9 cellular contexts compared by ENCODE assay signal in genomic region chr9:114804504-114804903, GRCh38. TPM values are rescaled to one million over a fixed set of nuclear protein-coding genes. Genes with fewer than 3 reads are reported as not detected.
DNase-seq lines count a peak whose midpoint lies in the region; ATAC-seq, FAIRE-seq and TF ChIP-seq lines count a peak whose summit lies in the region.
"Had no signal": no experiment of that assay in that cellular context is flagged by ENCODE, and none has a peak within 500 bp of the region (broad histone marks: within the 10 kb centered on the region; RNA-seq: fewer than 3 reads in every experiment).

No MANE protein-coding gene starts in this region.

- intact Hi-C loops in Panc1 (cut with micrococcal nuclease; ENCODE audit: unreplicated experiment) = no loop called here

- H3K4me3 Mint-ChIP-seq in progenitor cell of endocrine pancreas (ENCODE audit: low read depth) = peak overlapping the region; percentile 43

- H3K36me3 ChIP-seq in Panc1 (ENCODE audit: control insufficient read depth, insufficient read depth, low read length) = no peaks in the 10 kb centered on the region

- in situ Hi-C loops in Panc1 (cut with HindIII; ENCODE audit: low pct_unique_long_range_greater_than_20kb, low sequenced_read_pairs) = no loop called here

- no peak for TF ChIP-seq POLR2A in GM12892 (IDR thresholded peaks at IDR 0.05; ENCODE audit: low read depth, low read length)

- H3K9me3 ChIP-seq in Panc1 (ENCODE audit: control insufficient read depth, insufficient read depth, low read depth, low read length) = no peaks in the 10 kb centered on the region

- H3K4me3 ChIP-seq in Panc1 (ENCODE audit: low read depth in 2 of 2, low read length in 2 of 2) (no peak overlapping the region), fibroblast of mammary gland (ENCODE audit: control insufficient read depth, low read depth, low read length) (no peak overlapping the region)

- peaks cover 49% of the 10 kb centered on the region for H3K4me1 Mint-ChIP-seq in progenitor cell of endocrine pancreas (ENCODE audit: low read depth)

- no peaks in the 10 kb centered on the region for H3K27me3 Mint-ChIP-seq in progenitor cell of endocrine pancreas

- peak; percentile 43 for DNase-seq in GM04504 (ENCODE audit: low read depth)
- peak; percentile 12 for DNase-seq in Panc1 (ENCODE audit: low read depth, low spot score)
- DNase-seq in fibroblast of mammary gland (ENCODE audit: low read depth) = peak; percentile 39
- DNase-seq in progenitor cell of endocrine pancreas (ENCODE audit: low spot score, unreplicated experiment) = no peak
- DNase-seq in stimulated activated naive CD4-positive, alpha-beta T cell treated with Interleukin-2 at 50 U/mL for 16 hours (lab: John Stamatoyannopoulos, UW) = no peak
- DNase-seq in NCI-H345 (lab: John Stamatoyannopoulos, UW) = no peak
- no peak for DNase-seq in ecto neural progenitor cell (ENCODE audit: low spot score)
- no peak for DNase-seq in GM12892 (ENCODE audit: insufficient read length)
- DNase-seq: nucleus accumbens had no signal

- no peak overlapping the region for H3K27ac ChIP-seq in Panc1 (ENCODE audit: low read length)

- no peaks in the 10 kb centered on the region for H3K9me3 Mint-ChIP-seq in progenitor cell of endocrine pancreas (ENCODE audit: low read depth)

- H3K27me3 ChIP-seq in Panc1 (ENCODE audit: control insufficient read depth, insufficient read depth, low read length) = no peaks in the 10 kb centered on the region

- ATAC-seq in Panc1 = no peak

- no TSS peak for BruUV-seq in Panc1 (replicated peaks; lab: Mats Ljungman, UMichigan)

- no peaks in the 10 kb centered on the region for H3K36me3 Mint-ChIP-seq in progenitor cell of endocrine pancreas (ENCODE audit: insufficient read depth)

- H3K4me1 ChIP-seq in Panc1 (ENCODE audit: control insufficient read depth, insufficient read depth, low read length) = no peaks in the 10 kb centered on the region

- CTCF ChIA-PET in Panc1 (lab: Charles Lee) = no interaction called here

- TF ChIP-seq CTCF in Panc1 (IDR thresholded peaks at IDR 0.05) = no peak
- no peak for TF ChIP-seq CTCF in fibroblast of mammary gland (conservative IDR thresholded peaks at IDR 0.05; ENCODE audit: control insufficient read depth, insufficient read depth, low read depth, low read length)
- no peak for TF ChIP-seq CTCF in progenitor cell of endocrine pancreas (IDR thresholded peaks at IDR 0.05; ENCODE audit: unreplicated experiment)

- POLR2A ChIA-PET in Panc1 (lab: Charles Lee) = no interaction called here

- FAIRE-seq in GM12892 (lab: Jason Lieb, UNC) = no peak

- H3K27ac Mint-ChIP-seq in progenitor cell of endocrine pancreas = peak overlapping the region; percentile 79

RNA-seq across cellular contexts. Expression of gene TNFSF15, which starts 1.3 kb away (rescaled TPM):
- total RNA-seq in Panc1 (2021; ENCODE audit: unreplicated experiment) = 0.03 TPM
- polyA plus RNA-seq in Panc1 (2012; ENCODE audit: insufficient read length) = not detected
- total RNA-seq in progenitor cell of endocrine pancreas = 2.1 and 2.3 TPM in 2 replicates
- not detected for polyA plus RNA-seq in GM12892 (2012; ENCODE audit: missing spikeins)

Comparison
In these comparisons a context has a peak if more than half of its experiments do, and no peak if none do; other contexts are left out.
1. DNase-seq: peak in GM04504 (single experiment), Panc1 (single experiment) and fibroblast of mammary gland (single experiment); none in progenitor cell of endocrine pancreas (single experiment), stimulated activated naive CD4-positive, alpha-beta T cell treated with Interleukin-2 at 50 U/mL for 16 hours (single experiment), NCI-H345 (single experiment), ecto neural progenitor cell (single experiment) and GM12892 (single experiment).